Comparison of ENCODE assay signal across 28 cellular contexts in genomic region chrX:30741545-30741944, GRCh38.
"Had no signal": no experiment of that assay in that cellular context is flagged by ENCODE, and none has a peak within 500 bp of the region (broad histone marks: within the 10 kb centered on the region; RNA-seq: fewer than 3 reads in every experiment).

No MANE protein-coding gene starts in this region.

- H3K4me3 ChIP-seq: esophagus squamous epithelium, left lung, mucosa of descending colon, ovary, psoas muscle, sigmoid colon, stomach, thyroid gland, vagina had no signal

- H3K9me3 ChIP-seq: esophagus squamous epithelium, left lung, mucosa of descending colon, ovary, psoas muscle, sigmoid colon, stomach, thyroid gland, vagina had no signal

- H3K27me3 ChIP-seq: esophagus squamous epithelium, ovary, sigmoid colon, stomach, thyroid gland, vagina had no signal

- H3K4me1 ChIP-seq: esophagus squamous epithelium, left lung, psoas muscle, sigmoid colon, stomach, thyroid gland, vagina had no signal

- H3K9me3 Mint-ChIP-seq: effector memory CD8-positive, alpha-beta T cell; natural killer cell treated with Interleukin-12 subunit alpha and Interleukin-12 subunit beta and Interleukin-15 and Interleukin-18, amount 100 ng/mL, for 72 hours; stimulated activated effector memory CD8-positive, alpha-beta T cell treated with anti-CD3 and anti-CD28 coated beads, Interleukin-12 subunit alpha, Interleukin-12 subunit beta, amount 100 ng/mL, for 72 hours had no signal

- ATAC-seq: effector memory CD8-positive, alpha-beta T cell; left cardiac atrium; left lung; mucosa of descending colon; natural killer cell treated with Interleukin-12 subunit alpha and Interleukin-12 subunit beta and Interleukin-15 and Interleukin-18, amount 100 ng/mL, for 72 hours; psoas muscle; right cardiac atrium; stimulated activated effector memory CD8-positive, alpha-beta T cell treated with anti-CD3 and anti-CD28 coated beads, Interleukin-12 subunit alpha, Interleukin-12 subunit beta, amount 100 ng/mL, for 72 hours had no signal

- H3K4me1 Mint-ChIP-seq: mesothelial cell of epicardium, naive B cell had no signal

- H3K27ac ChIP-seq: esophagus squamous epithelium, left lung, ovary, psoas muscle, sigmoid colon, stomach, thyroid gland, vagina had no signal

- H3K36me3 ChIP-seq: esophagus squamous epithelium, left lung, ovary, sigmoid colon, stomach, thyroid gland, vagina had no signal

- H3K36me3 Mint-ChIP-seq: mesothelial cell of epicardium; naive B cell; natural killer cell treated with Interleukin-12 subunit alpha and Interleukin-12 subunit beta and Interleukin-15 and Interleukin-18, amount 100 ng/mL, for 72 hours; stimulated activated effector memory CD8-positive, alpha-beta T cell treated with anti-CD3 and anti-CD28 coated beads, Interleukin-12 subunit alpha, Interleukin-12 subunit beta, amount 100 ng/mL, for 72 hours had no signal

- DNase-seq: cortex of kidney; effector memory CD8-positive, alpha-beta T cell; erythroblast; esophagus squamous epithelium; foreskin melanocyte; hypothalamus; kidney; left cardiac atrium; left lung; mesenchymal stem cell; mucosa of descending colon; naive B cell; occipital lobe; ovary; posterior cingulate gyrus; psoas muscle; right cardiac atrium; sigmoid colon; stimulated activated CD4-positive, alpha-beta T cell treated with anti-CD3 and anti-CD28 coated beads, Interleukin-2, amount 100 ng/mL, for 24 hours; stimulated activated CD4-positive, alpha-beta T cell treated with anti-CD3 and anti-CD28 coated beads, Interleukin-4, amount 100 ng/mL, for 24 hours; stimulated activated naive CD4-positive, alpha-beta T cell treated with Interleukin-2 at 50 U/mL for 16 hours; stomach; thyroid gland; trophoblast cell had no signal

- H3K27ac Mint-ChIP-seq: effector memory CD8-positive, alpha-beta T cell; mesothelial cell of epicardium; naive B cell; natural killer cell treated with Interleukin-12 subunit alpha and Interleukin-12 subunit beta and Interleukin-15 and Interleukin-18, amount 100 ng/mL, for 72 hours; stimulated activated effector memory CD8-positive, alpha-beta T cell treated with anti-CD3 and anti-CD28 coated beads, Interleukin-12 subunit alpha, Interleukin-12 subunit beta, amount 100 ng/mL, for 72 hours had no signal

- H3K27me3 Mint-ChIP-seq: effector memory CD8-positive, alpha-beta T cell; naive B cell had no signal

- H3K4me3 Mint-ChIP-seq: effector memory CD8-positive, alpha-beta T cell; mesothelial cell of epicardium; naive B cell; natural killer cell treated with Interleukin-12 subunit alpha and Interleukin-12 subunit beta and Interleukin-15 and Interleukin-18, amount 100 ng/mL, for 72 hours; stimulated activated effector memory CD8-positive, alpha-beta T cell treated with anti-CD3 and anti-CD28 coated beads, Interleukin-12 subunit alpha, Interleukin-12 subunit beta, amount 100 ng/mL, for 72 hours had no signal
